In genomic region chr9:128851779-128852600, GRCh38 we compare ENCODE assay signal across 8 cellular contexts. TPM values are rescaled to one million over a fixed set of nuclear protein-coding genes. Genes with fewer than 3 reads are reported as not detected.
DNase-seq lines count a peak whose midpoint lies in the region; ATAC-seq, FAIRE-seq and TF ChIP-seq lines count a peak whose summit lies in the region.
"Not testable (repeated sequence)": the region's sequence is repeated elsewhere in the genome, so short reads cannot be mapped to it uniquely, and the experiment has no call there.

No MANE protein-coding gene starts in this region.

- H3K56ac ChIP-seq in H1 (replicated peaks; ENCODE audit: insufficient read length, low read depth, low read length), result not testable (repeated sequence)

- H4K20me1 ChIP-seq in H1 (replicated peaks in 1 of 2; ENCODE audit: control insufficient read depth in 1 of 2, insufficient read depth in 2 of 2, low read length in 2 of 2), result not testable (repeated sequence)

- not testable (repeated sequence) for H2AK5ac ChIP-seq in H1 (ENCODE audit: low read depth, low read length)

- not testable (repeated sequence) for H2BK15ac ChIP-seq in H1 (ENCODE audit: low read length)

- POLR2A ChIA-PET in Panc1 (lab: Charles Lee); activated CD4-positive, alpha-beta T cell treated with anti-CD3 and anti-CD28 coated beads, Interleukin-2, amount 10 ng/mL, durations not matched to agents 7 days and 5 days (lab: Charles Lee): not testable (repeated sequence)
- POLR2A ChIA-PET in H1 (lab: Charles Lee; ENCODE audit: partially characterized antibody), result interaction anchor here (1.0 to 1.4 kb wide), 2 partner anchors 31 to 98 kb away, joined by 3 read pairs; no protein-coding TSS in a partner anchor

- H3K27me3 ChIP-seq in Panc1 (ENCODE audit: control insufficient read depth, insufficient read depth, low read length); H1 (replicated peaks in 1 of 4; ENCODE audit: control insufficient read depth in 3 of 4, extremely low read depth in 1 of 4, insufficient read depth in 3 of 4, low read length in 3 of 4); ovary: not testable (repeated sequence)

- H3K4me3 Mint-ChIP-seq in activated CD4-positive, alpha-beta T cell treated with anti-CD3 and anti-CD28 coated beads, Interleukin-2, amount 10 ng/mL, durations not matched to agents 7 days and 5 days; immature natural killer cell: not testable (repeated sequence)

- ATAC-seq in Panc1, result not testable (repeated sequence)

- H2BK20ac ChIP-seq in H1 (ENCODE audit: low read length), result not testable (repeated sequence)

- 84% methylated on average over 10 of the region's 10 CpGs; no CpG with 5 or more reads in 1 of the 2 experiments for WGBS in H1 (ENCODE audit: extremely low coverage in 1 of 2, insufficient coverage in 1 of 2, insufficient read length in 1 of 2, insufficient replicate concordance in 2 of 2, low coverage in 1 of 2, low lambda C conversion rate in 2 of 2, missing lambda C conversion rate in 1 of 2), 2 experiments
- 66 to 74% (median 69%) methylated on average over 10 of the region's 10 CpGs for WGBS in ovary, 3 donors

- not testable (repeated sequence) for H3K23ac ChIP-seq in H1 (ENCODE audit: insufficient read length)

- H3K9me3 Mint-ChIP-seq in activated CD4-positive, alpha-beta T cell treated with anti-CD3 and anti-CD28 coated beads, Interleukin-2, amount 10 ng/mL, durations not matched to agents 7 days and 5 days, result peaks cover 19% of the 10 kb centered on the region
- H3K9me3 Mint-ChIP-seq in immature natural killer cell, result peaks cover 0 to 14% (median 9%) of the 10 kb centered on the region in 6 donors

- H3K4me1 Mint-ChIP-seq in activated CD4-positive, alpha-beta T cell treated with anti-CD3 and anti-CD28 coated beads, Interleukin-2, amount 10 ng/mL, durations not matched to agents 7 days and 5 days; immature natural killer cell: not testable (repeated sequence)

- H3K79me2 ChIP-seq in H1 (ENCODE audit: control insufficient read depth in 1 of 2, insufficient read depth in 2 of 2, low read length in 2 of 2), result not testable (repeated sequence)

- not testable (repeated sequence) for H4K91ac ChIP-seq in H1 (replicated peaks; ENCODE audit: insufficient read length, low read length)

- not testable (repeated sequence) for TF ChIP-seq POLR2A in H1 (IDR thresholded peaks at IDR 0.05; ENCODE audit: control extremely low read depth in 1 of 2, low read depth in 2 of 2, low read length in 2 of 2); ovary (IDR thresholded peaks at IDR 0.05)

- not testable (repeated sequence) for H2AFZ ChIP-seq in H1 (ENCODE audit: low read length)

- not testable (repeated sequence) for H3K4me1 ChIP-seq in Panc1 (ENCODE audit: control insufficient read depth, insufficient read depth, low read length); H1 (replicated peaks in 1 of 4; ENCODE audit: control insufficient read depth in 3 of 4, insufficient read depth in 4 of 4, low read length in 3 of 4); ovary (ENCODE audit: insufficient read depth)

- H3K36me3 ChIP-seq in Panc1 (ENCODE audit: control insufficient read depth, insufficient read depth, low read length); H1 (ENCODE audit: control insufficient read depth in 2 of 4, insufficient read depth in 4 of 4, low read length in 3 of 4); ovary: not testable (repeated sequence)

- CTCF ChIA-PET in Panc1 (lab: Charles Lee) (interaction anchor here (0.9 to 1.0 kb wide), 2 partner anchors 76 to 83 kb away, joined by 3 to 5 read pairs; no protein-coding TSS in a partner anchor), H1 (lab: Charles Lee; ENCODE audit: partially characterized antibody) (interaction anchor here (0.6 to 4.3 kb wide), 20 partner anchors 9 to 1775 kb away, joined by 3 to 44 read pairs (median 4); partner anchors contain the start of gene SPOUT1)
- CTCF ChIA-PET in activated CD4-positive, alpha-beta T cell treated with anti-CD3 and anti-CD28 coated beads, Interleukin-2, amount 10 ng/mL, durations not matched to agents 7 days and 5 days (lab: Charles Lee), result interaction anchor here (1.0 to 1.5 kb wide), 3 partner anchors 9 to 75 kb away, joined by 3 read pairs; no protein-coding TSS in a partner anchor

- in situ Hi-C loops in Panc1 (cut with HindIII; ENCODE audit: low pct_unique_long_range_greater_than_20kb, low sequenced_read_pairs), result not testable (repeated sequence)

- H3K27me3 Mint-ChIP-seq in activated CD4-positive, alpha-beta T cell treated with anti-CD3 and anti-CD28 coated beads, Interleukin-2, amount 10 ng/mL, durations not matched to agents 7 days and 5 days; immature natural killer cell (ENCODE audit: low read depth in 3 of 3): not testable (repeated sequence)

- peak; percentile 77 for DNase-seq in ELR (ENCODE audit: low read depth)
- DNase-seq in M059J (ENCODE audit: low read depth), result peak; percentile 51
- DNase-seq in Panc1 (ENCODE audit: low read depth, low spot score); H1 (ENCODE audit: low read depth in 1 of 2, low spot score in 2 of 2): not testable (repeated sequence)
- DNase-seq in activated CD4-positive, alpha-beta T cell treated with anti-CD3 and anti-CD28 coated beads, Interleukin-2, amount 10 ng/mL, durations not matched to agents 7 days and 5 days, result peak; percentile 44
- peak in 2 of 3 donors; percentile 17 to 20 for DNase-seq in immature natural killer cell
- peak in 1 of 5 donors; percentile 32 for DNase-seq in ovary

- TF ChIP-seq EP300 in H1 (IDR thresholded peaks at IDR 0.05; ENCODE audit: borderline replicate concordance in 1 of 2, low read depth in 2 of 2, low read length in 2 of 2); ovary (IDR thresholded peaks at IDR 0.05): not testable (repeated sequence)

- H3K23me2 ChIP-seq in H1 (ENCODE audit: low read depth, low read length), result not testable (repeated sequence)

- intact Hi-C loops in Panc1 (cut with micrococcal nuclease; ENCODE audit: unreplicated experiment); ovary (cut with DNase I): not testable (repeated sequence)

- not testable (repeated sequence) for H2BK12ac ChIP-seq in H1 (ENCODE audit: low read depth, low read length)

- not testable (repeated sequence) for H3K4ac ChIP-seq in H1 (replicated peaks; ENCODE audit: insufficient read length, low read depth, low read length)

- not testable (repeated sequence) for FAIRE-seq in H1 (lab: Jason Lieb, UNC)

- not testable (repeated sequence) for H3K27ac Mint-ChIP-seq in activated CD4-positive, alpha-beta T cell treated with anti-CD3 and anti-CD28 coated beads, Interleukin-2, amount 10 ng/mL, durations not matched to agents 7 days and 5 days; immature natural killer cell

- H3K4me3 ChIP-seq in Panc1 (ENCODE audit: low read depth in 2 of 2, low read length in 2 of 2); H1 (ENCODE audit: extremely low read depth in 1 of 4, insufficient read depth in 2 of 4, low read depth in 3 of 4, low read length in 4 of 4); ovary: not testable (repeated sequence)

- H3K79me1 ChIP-seq in H1 (ENCODE audit: low read depth, low read length), result not testable (repeated sequence)

- H3K9ac ChIP-seq in H1 (replicated peaks in 1 of 4; ENCODE audit: extremely low read depth in 1 of 4, low read depth in 3 of 4, low read length in 3 of 4), result not testable (repeated sequence)

- H3K9me3 ChIP-seq in Panc1 (ENCODE audit: control insufficient read depth, insufficient read depth, low read depth, low read length); ovary: not testable (repeated sequence)
- H3K9me3 ChIP-seq in H1 (ENCODE audit: insufficient read depth in 2 of 2, low read depth in 1 of 2, low read length in 1 of 2), result peaks cover 8 to 12% of the 10 kb centered on the region in 2 experiments; a peak in 3 of 4 replicates

- H3K18ac ChIP-seq in H1 (ENCODE audit: extremely low read depth, low read length), result not testable (repeated sequence)

- peak; percentile 73 for TF ChIP-seq CTCF in 22Rv1 (IDR thresholded peaks at IDR 0.05)
- peak; percentile 66 for TF ChIP-seq CTCF in Panc1 (IDR thresholded peaks at IDR 0.05)
- peak; percentile 8 to 65 (median 26) for TF ChIP-seq CTCF in H1 (IDR thresholded peaks at IDR 0.05; ENCODE audit: control extremely low read depth in 1 of 3, insufficient read depth in 1 of 3, low read depth in 1 of 3, low read length in 3 of 3)
- peak in 2 of 3 donors; percentile 46 to 52 for TF ChIP-seq CTCF in ovary (IDR thresholded peaks at IDR 0.05)

- H4K5ac ChIP-seq in H1 (ENCODE audit: insufficient read length, low read depth, low read length), result not testable (repeated sequence)

- BruUV-seq in Panc1 (replicated peaks; lab: Mats Ljungman, UMichigan), result not testable (repeated sequence)

- TF ChIP-seq RAD21 in H1 (IDR thresholded peaks at IDR 0.05 in 1 of 2, conservative IDR thresholded peaks at IDR 0.05 in 1 of 2; ENCODE audit: low read depth in 2 of 2, low read length in 2 of 2), result peak; percentile 64 to 68

- not testable (repeated sequence) for H4K8ac ChIP-seq in H1 (ENCODE audit: extremely low read depth, insufficient read depth, low read length)

- H2BK5ac ChIP-seq in H1 (ENCODE audit: low read depth, low read length), result not testable (repeated sequence)

- H2BK120ac ChIP-seq in H1 (replicated peaks; ENCODE audit: low read depth, low read length), result not testable (repeated sequence)

- peak overlapping the region; percentile 95 for H3K27ac ChIP-seq in 22Rv1
- not testable (repeated sequence) for H3K27ac ChIP-seq in Panc1 (ENCODE audit: low read length); H1 (ENCODE audit: low read depth, low read length); ovary

- peaks cover 14% of the 10 kb centered on the region for H3K36me3 Mint-ChIP-seq in activated CD4-positive, alpha-beta T cell treated with anti-CD3 and anti-CD28 coated beads, Interleukin-2, amount 10 ng/mL, durations not matched to agents 7 days and 5 days (ENCODE audit: low read depth)
- peaks cover 13 to 18% (median 18%) of the 10 kb centered on the region in 3 donors for H3K36me3 Mint-ChIP-seq in immature natural killer cell

- not testable (repeated sequence) for H3K14ac ChIP-seq in H1 (ENCODE audit: insufficient read length)

- not testable (repeated sequence) for H3K4me2 ChIP-seq in H1 (ENCODE audit: insufficient read depth in 1 of 2, low read depth in 2 of 2, low read length in 2 of 2)

RNA-seq across cellular contexts. Expression of gene SPOUT1, which starts 22.4 kb away (rescaled TPM):
- 32.8 and 37.2 TPM in 2 replicates for total RNA-seq in M059J (2014; rRNA removed; shearing (Covaris generic))
- 38.4 TPM for total RNA-seq in Panc1 (2021; ENCODE audit: unreplicated experiment)
- polyA plus RNA-seq in Panc1 (2012; ENCODE audit: insufficient read length), result 43.9 TPM
- 10 to 100 TPM; 60.5 to 75.0 TPM for total RNA-seq in activated CD4-positive, alpha-beta T cell treated with anti-CD3 and anti-CD28 coated beads, Interleukin-2, amount 10 ng/mL, durations not matched to agents 7 days and 5 days
- 73.4 and 77.8 TPM in 2 replicates for total RNA-seq in H1 (2021; fragmentation: NEBNext Ultra II Directional; extraction: Animal tissue kit (Norgen Biotek cat#: 25700))
- 69.2 and 100 TPM in 2 replicates for polyA plus RNA-seq in H1 (2011; rRNA removed)
- 55.2 TPM for polyA plus RNA-seq in H1 (2011; cell fraction: cytosol; rRNA removed)
- polyA plus RNA-seq in H1 (2011; cell fraction: nucleus; rRNA removed), result 108 TPM
- polyA plus RNA-seq in H1 (2012, experiment 1 of 2), result 46.8 to 62.2 TPM (median 51.5 TPM) in 4 replicates
- 32.7 TPM for polyA plus RNA-seq in H1 (2012, experiment 2 of 2)
- 21.3 TPM for polyA plus RNA-seq in H1 (2013, experiment 1 of 2)
- polyA plus RNA-seq in H1 (2013, experiment 2 of 2), result 20.5 TPM
- 42.9 and 47.9 TPM in 2 replicates for polyA minus RNA-seq in H1 (2011; rRNA and poly(A)+ RNA removed)
- 30.8 TPM for polyA minus RNA-seq in H1 (2011; cell fraction: cytosol; rRNA and poly(A)+ RNA removed)
- 58.3 TPM for polyA minus RNA-seq in H1 (2011; cell fraction: nucleus; rRNA and poly(A)+ RNA removed)
- 10 to 100 TPM; 54.2 to 82.1 (median 64.7) TPM for polyA plus RNA-seq in immature natural killer cell
- 10 to 100 TPM; 10.7 to 47.9 (median 26.5) TPM for total RNA-seq in ovary
- 10 to 100 TPM in 1 of 2 donors, 1 to 10 TPM in 1; 6.3 to 18.5 TPM for polyA plus RNA-seq in ovary

RNA-seq across cellular contexts. Expression of gene KYAT1, which starts 29.8 kb away (rescaled TPM):
- total RNA-seq in M059J (2014; rRNA removed; shearing (Covaris generic)), result 12.7 and 15.9 TPM in 2 replicates
- total RNA-seq in Panc1 (2021; ENCODE audit: unreplicated experiment) (6.1 TPM), ovary (10 to 100 TPM in 1 of 7 donors, 1 to 10 TPM in 6; 4.6 to 10.2 (median 6.1) TPM)
- 7.6 TPM for polyA plus RNA-seq in Panc1 (2012; ENCODE audit: insufficient read length)
- 10 to 100 TPM; 15.2 to 17.7 TPM for total RNA-seq in activated CD4-positive, alpha-beta T cell treated with anti-CD3 and anti-CD28 coated beads, Interleukin-2, amount 10 ng/mL, durations not matched to agents 7 days and 5 days
- total RNA-seq in H1 (2021; fragmentation: NEBNext Ultra II Directional; extraction: Animal tissue kit (Norgen Biotek cat#: 25700)), result 28.5 and 30.4 TPM in 2 replicates
- polyA plus RNA-seq in H1 (2011; rRNA removed) (42.2 and 56.6 TPM in 2 replicates), immature natural killer cell (10 to 100 TPM in 1 of 3 donors, 1 to 10 TPM in 2; 9.6 to 10.1 (median 10.0) TPM), ovary (1 to 10 TPM; 4.2 to 5.8 TPM)
- 49.2 TPM for polyA plus RNA-seq in H1 (2011; cell fraction: cytosol; rRNA removed)
- polyA plus RNA-seq in H1 (2011; cell fraction: nucleus; rRNA removed), result 133 TPM
- polyA plus RNA-seq in H1 (2012, experiment 1 of 2), result 24.5 to 34.8 TPM (median 33.7 TPM) in 4 replicates
- polyA plus RNA-seq in H1 (2012, experiment 2 of 2), result 46.6 TPM
- 20.9 TPM for polyA plus RNA-seq in H1 (2013, experiment 1 of 2)
- polyA plus RNA-seq in H1 (2013, experiment 2 of 2), result 20.5 TPM
- 21.4 and 28.1 TPM in 2 replicates for polyA minus RNA-seq in H1 (2011; rRNA and poly(A)+ RNA removed)
- 15.2 TPM for polyA minus RNA-seq in H1 (2011; cell fraction: cytosol; rRNA and poly(A)+ RNA removed)
- polyA minus RNA-seq in H1 (2011; cell fraction: nucleus; rRNA and poly(A)+ RNA removed), result 14.7 TPM

RNA-seq across cellular contexts. Expression of gene LRRC8A, which starts 29.9 kb away (rescaled TPM):
- 47.9 and 65.2 TPM in 2 replicates for total RNA-seq in M059J (2014; rRNA removed; shearing (Covaris generic))
- total RNA-seq in Panc1 (2021; ENCODE audit: unreplicated experiment), result 16.4 TPM
- 18.1 TPM for polyA plus RNA-seq in Panc1 (2012; ENCODE audit: insufficient read length)
- total RNA-seq in activated CD4-positive, alpha-beta T cell treated with anti-CD3 and anti-CD28 coated beads, Interleukin-2, amount 10 ng/mL, durations not matched to agents 7 days and 5 days, result 10 to 100 TPM; 42.4 to 48.0 TPM
- 103 and 106 TPM in 2 replicates for total RNA-seq in H1 (2021; fragmentation: NEBNext Ultra II Directional; extraction: Animal tissue kit (Norgen Biotek cat#: 25700))
- polyA plus RNA-seq in H1 (2011; rRNA removed), result 111 and 114 TPM in 2 replicates
- polyA plus RNA-seq in H1 (2011; cell fraction: cytosol; rRNA removed), result 84.5 TPM
- polyA plus RNA-seq in H1 (2011; cell fraction: nucleus; rRNA removed), result 94.4 TPM
- 49.6 to 86.2 TPM (median 81.7 TPM) in 4 replicates for polyA plus RNA-seq in H1 (2012, experiment 1 of 2)
- polyA plus RNA-seq in H1 (2012, experiment 2 of 2), result 72.4 TPM
- polyA plus RNA-seq in H1 (2013, experiment 1 of 2), result 116 TPM
- 125 TPM for polyA plus RNA-seq in H1 (2013, experiment 2 of 2)
- polyA minus RNA-seq in H1 (2011; rRNA and poly(A)+ RNA removed), result 141 and 144 TPM in 2 replicates
- polyA minus RNA-seq in H1 (2011; cell fraction: cytosol; rRNA and poly(A)+ RNA removed), result 62.6 TPM
- polyA minus RNA-seq in H1 (2011; cell fraction: nucleus; rRNA and poly(A)+ RNA removed), result 53.8 TPM
- 10 to 100 TPM; 29.3 to 98.2 (median 34.6) TPM for polyA plus RNA-seq in immature natural killer cell
- 10 to 100 TPM; 18.1 to 39.7 (median 26.4) TPM for total RNA-seq in ovary
- polyA plus RNA-seq in ovary, result 10 to 100 TPM; 21.2 to 28.5 TPM

RNA-seq across cellular contexts. Expression of gene ENDOG, which starts 33.7 kb away (rescaled TPM):
- total RNA-seq in M059J (2014; rRNA removed; shearing (Covaris generic)), result 10.3 and 18.9 TPM in 2 replicates
- total RNA-seq in Panc1 (2021; ENCODE audit: unreplicated experiment) (39.9 TPM), ovary (10 to 100 TPM; 14.6 to 23.7 (median 20.3) TPM)
- 44.0 TPM for polyA plus RNA-seq in Panc1 (2012; ENCODE audit: insufficient read length)
- total RNA-seq in activated CD4-positive, alpha-beta T cell treated with anti-CD3 and anti-CD28 coated beads, Interleukin-2, amount 10 ng/mL, durations not matched to agents 7 days and 5 days, result 10 to 100 TPM; 10.2 to 11.3 TPM
- 17.5 and 22.4 TPM in 2 replicates for total RNA-seq in H1 (2021; fragmentation: NEBNext Ultra II Directional; extraction: Animal tissue kit (Norgen Biotek cat#: 25700))
- polyA plus RNA-seq in H1 (2011; rRNA removed) (23.4 and 31.8 TPM in 2 replicates), immature natural killer cell (10 to 100 TPM; 18.4 to 34.0 (median 24.7) TPM), ovary (10 to 100 TPM in 1 of 2 donors, 1 to 10 TPM in 1; 3.6 to 13.7 TPM)
- polyA plus RNA-seq in H1 (2011; cell fraction: cytosol; rRNA removed), result 29.0 TPM
- 27.0 TPM for polyA plus RNA-seq in H1 (2011; cell fraction: nucleus; rRNA removed)
- 4.1 to 11.5 TPM (median 10.3 TPM) in 4 replicates for polyA plus RNA-seq in H1 (2012, experiment 1 of 2)
- polyA plus RNA-seq in H1 (2012, experiment 2 of 2), result 10.5 TPM
- 9.4 TPM for polyA plus RNA-seq in H1 (2013, experiment 1 of 2)
- 10.3 TPM for polyA plus RNA-seq in H1 (2013, experiment 2 of 2)
- 5.8 and 7.4 TPM in 2 replicates for polyA minus RNA-seq in H1 (2011; rRNA and poly(A)+ RNA removed)
- 10.9 TPM for polyA minus RNA-seq in H1 (2011; cell fraction: cytosol; rRNA and poly(A)+ RNA removed)
- 15.0 TPM for polyA minus RNA-seq in H1 (2011; cell fraction: nucleus; rRNA and poly(A)+ RNA removed)
